Comparison of ENCODE assay signal across 1 cellular context in the genomic region with DNA sequence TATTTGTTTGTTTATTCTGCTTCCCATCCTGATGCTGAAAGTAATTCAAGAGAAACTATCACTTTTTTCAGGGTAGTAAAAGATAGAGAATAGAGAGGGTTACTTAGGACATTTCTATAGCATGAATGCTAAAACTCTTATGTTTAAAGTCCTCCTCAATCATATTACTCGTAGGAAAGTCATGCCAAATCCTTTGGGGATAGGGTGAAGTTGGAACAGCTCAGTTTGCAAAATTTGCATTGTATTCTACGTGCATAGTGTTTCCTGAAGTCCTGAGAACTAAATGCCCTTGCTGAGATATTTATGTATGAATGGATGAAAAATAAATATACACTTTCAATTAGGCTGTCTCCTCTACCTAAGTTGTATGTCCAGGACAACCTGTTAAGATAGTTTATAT.
TF ChIP-seq lines count a peak whose summit lies in the region.

No MANE protein-coding gene starts in this region.

TF ChIP-seq in IMR-90, 13 proteins besides CTCF, POLR2A, EP300 and RAD21:
- TF ChIP-seq, protein P1, sequence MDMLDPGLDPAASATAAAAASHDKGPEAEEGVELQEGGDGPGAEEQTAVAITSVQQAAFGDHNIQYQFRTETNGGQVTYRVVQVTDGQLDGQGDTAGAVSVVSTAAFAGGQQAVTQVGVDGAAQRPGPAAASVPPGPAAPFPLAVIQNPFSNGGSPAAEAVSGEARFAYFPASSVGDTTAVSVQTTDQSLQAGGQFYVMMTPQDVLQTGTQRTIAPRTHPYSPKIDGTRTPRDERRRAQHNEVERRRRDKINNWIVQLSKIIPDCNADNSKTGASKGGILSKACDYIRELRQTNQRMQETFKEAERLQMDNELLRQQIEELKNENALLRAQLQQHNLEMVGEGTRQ (IDR thresholded peaks at IDR 0.05; ENCODE audit: low read depth, low read length): no peak
- no peak for TF ChIP-seq NFE2L2 (IDR thresholded peaks at IDR 0.05; ENCODE audit: low read depth, low read length)
- TF ChIP-seq CEBPB (IDR thresholded peaks at IDR 0.05; ENCODE audit: low read depth, low read length): no peak
- no peak for TF ChIP-seq RCOR1 (IDR thresholded peaks at IDR 0.05; ENCODE audit: insufficient replicate concordance, low read length)
- no peak for TF ChIP-seq MAFK (IDR thresholded peaks at IDR 0.05; ENCODE audit: low read depth, low read length)
- TF ChIP-seq RFX5 (IDR thresholded peaks at IDR 0.05; ENCODE audit: low read depth, low read length): no peak
- no peak for TF ChIP-seq FOS (IDR thresholded peaks at IDR 0.05; ENCODE audit: low read depth, low read length)
- no peak for TF ChIP-seq SMC3 (IDR thresholded peaks at IDR 0.05; ENCODE audit: low read depth, low read length)
- no peak for TF ChIP-seq MAZ (IDR thresholded peaks at IDR 0.05; ENCODE audit: borderline replicate concordance, low read depth, low read length)
- no peak for TF ChIP-seq MXI1 (IDR thresholded peaks at IDR 0.05; ENCODE audit: borderline replicate concordance, low read depth, low read length)
- no peak for TF ChIP-seq BHLHE40 (IDR thresholded peaks at IDR 0.05; ENCODE audit: low read depth, low read length)
- TF ChIP-seq, protein P2, sequence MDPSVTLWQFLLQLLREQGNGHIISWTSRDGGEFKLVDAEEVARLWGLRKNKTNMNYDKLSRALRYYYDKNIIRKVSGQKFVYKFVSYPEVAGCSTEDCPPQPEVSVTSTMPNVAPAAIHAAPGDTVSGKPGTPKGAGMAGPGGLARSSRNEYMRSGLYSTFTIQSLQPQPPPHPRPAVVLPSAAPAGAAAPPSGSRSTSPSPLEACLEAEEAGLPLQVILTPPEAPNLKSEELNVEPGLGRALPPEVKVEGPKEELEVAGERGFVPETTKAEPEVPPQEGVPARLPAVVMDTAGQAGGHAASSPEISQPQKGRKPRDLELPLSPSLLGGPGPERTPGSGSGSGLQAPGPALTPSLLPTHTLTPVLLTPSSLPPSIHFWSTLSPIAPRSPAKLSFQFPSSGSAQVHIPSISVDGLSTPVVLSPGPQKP (IDR thresholded peaks at IDR 0.05; ENCODE audit: borderline replicate concordance, low read depth, low read length): no peak
- TF ChIP-seq CHD1 (IDR thresholded peaks at IDR 0.05; ENCODE audit: low read depth, low read length): no peak
